16 cellular contexts compared by ENCODE assay signal in genomic region chr3:13119471-13120220, GRCh38. TPM values are rescaled to one million over a fixed set of nuclear protein-coding genes. Genes with fewer than 3 reads are reported as not detected.
A peak's percentile ranks its signal among the peaks of the same experiment; 100 is the strongest.
DNase-seq lines count a peak whose midpoint lies in the region; ATAC-seq, FAIRE-seq and TF ChIP-seq lines count a peak whose summit lies in the region.
"Had no signal": no experiment of that assay in that cellular context is flagged by ENCODE, and none has a peak within 500 bp of the region (broad histone marks: within the 10 kb centered on the region; RNA-seq: fewer than 3 reads in every experiment).

No MANE protein-coding gene starts in this region.

- no peaks in the 10 kb centered on the region for H3K79me2 ChIP-seq in K562 (ENCODE audit: control insufficient read depth, insufficient read depth, low read length)

- no peak for FAIRE-seq in K562 (lab: Jason Lieb, UNC)
- FAIRE-seq: GM12878 had no signal

- H3K27ac ChIP-seq in K562 (ENCODE audit: extremely low read depth, low read depth, low read length): no peak overlapping the region
- H3K27ac ChIP-seq in sigmoid colon: no peak overlapping the region
- H3K27ac ChIP-seq: SJSA1 had no signal

- H3K4me3 Mint-ChIP-seq in activated naive CD4-positive, alpha-beta T cell treated with anti-CD3 and anti-CD28 coated beads, Interleukin-2, amount 10 ng/mL, durations not matched to agents 7 days and 5 days: no peak overlapping the region
- H3K4me3 Mint-ChIP-seq: CD8-positive, alpha-beta memory T cell; H9 had no signal

- H3K9me1 ChIP-seq in K562 (ENCODE audit: control insufficient read depth, insufficient read depth, low read length): no peaks in the 10 kb centered on the region

- H3K36me3 Mint-ChIP-seq in activated naive CD4-positive, alpha-beta T cell treated with anti-CD3 and anti-CD28 coated beads, Interleukin-2, amount 10 ng/mL, durations not matched to agents 7 days and 5 days: no peaks in the 10 kb centered on the region
- H3K36me3 Mint-ChIP-seq: CD8-positive, alpha-beta memory T cell had no signal

- H3K27ac Mint-ChIP-seq in activated naive CD4-positive, alpha-beta T cell treated with anti-CD3 and anti-CD28 coated beads, Interleukin-2, amount 10 ng/mL, durations not matched to agents 7 days and 5 days: no peak overlapping the region
- H3K27ac Mint-ChIP-seq: H9 had no signal

- WGBS in K562 (ENCODE audit: insufficient coverage, low coverage, missing lambda C conversion rate): under 1% methylated on average over 17 of the region's 17 CpGs
- 52 to 69% methylated on average over 17 of the region's 17 CpGs for WGBS in sigmoid colon, 2 donors

- H3K27me3 Mint-ChIP-seq in activated naive CD4-positive, alpha-beta T cell treated with anti-CD3 and anti-CD28 coated beads, Interleukin-2, amount 10 ng/mL, durations not matched to agents 7 days and 5 days: peaks cover 21% of the 10 kb centered on the region

- H3K4me1 Mint-ChIP-seq in activated naive CD4-positive, alpha-beta T cell treated with anti-CD3 and anti-CD28 coated beads, Interleukin-2, amount 10 ng/mL, durations not matched to agents 7 days and 5 days: no peaks in the 10 kb centered on the region
- H3K4me1 Mint-ChIP-seq: CD8-positive, alpha-beta memory T cell had no signal

- BruUV-seq in K562 (replicated peaks; lab: Mats Ljungman, UMichigan): no TSS peak

- H3K4me1 ChIP-seq in K562 (replicated peaks in 1 of 2; ENCODE audit: control insufficient read depth in 2 of 2, insufficient read depth in 2 of 2, low read length in 2 of 2): no peaks in the 10 kb centered on the region
- no peaks in the 10 kb centered on the region for H3K4me1 ChIP-seq in sigmoid colon
- H3K4me1 ChIP-seq: BE2C, SJSA1 had no signal

- CTCF ChIA-PET in activated naive CD4-positive, alpha-beta T cell treated with anti-CD3 and anti-CD28 coated beads, Interleukin-2, amount 10 ng/mL, durations not matched to agents 7 days and 5 days (lab: Charles Lee): interaction anchor here (1.2 kb wide), 1 partner anchor 334 kb away, joined by 3 read pairs; no protein-coding TSS in a partner anchor
- CTCF ChIA-PET in K562 (lab: Yijun Ruan, JAX; ENCODE audit: low intra/inter-chr PET ratio): no interaction called here

- TF ChIP-seq EP300 in K562 (IDR thresholded peaks at IDR 0.05; ENCODE audit: low read length): no peak
- TF ChIP-seq EP300 in sigmoid colon (IDR thresholded peaks at IDR 0.05): no peak

- peak; percentile 8 for DNase-seq in activated naive CD4-positive, alpha-beta T cell treated with anti-CD3 and anti-CD28 coated beads, Interleukin-2, amount 10 ng/mL, durations not matched to agents 7 days and 5 days
- no peak for DNase-seq in activated naive CD4-positive, alpha-beta T cell (lab: John Stamatoyannopoulos, UW)
- DNase-seq in NCI-H146 treated with DMSO at 0.1 percent for 48 hours (lab: John Stamatoyannopoulos, UW; ENCODE audit: unreplicated experiment) (peak; percentile 30), K562 (ENCODE audit: extremely low read depth in 1 of 4, low spot score in 3 of 4) (no peak), sigmoid colon (peak; percentile 47)
- DNase-seq: BE2C, DMS 273 treated with DMSO at 0.1 percent for 48 hours, H9, Karpas-422, MM.1S, NCI-H82 had no signal

- TF ChIP-seq RAD21 in K562 (CRISPR knock-in tag; conservative IDR thresholded peaks at IDR 0.05 in 1 of 2, IDR thresholded peaks at IDR 0.05 in 1 of 2): no peak

- peaks cover 34% of the 10 kb centered on the region for H4K20me1 ChIP-seq in K562 (replicated peaks; ENCODE audit: control insufficient read depth, insufficient read depth, low read length)

- TF ChIP-seq CTCF in K562 (IDR thresholded peaks at IDR 0.05 in 2 of 3, conservative IDR thresholded peaks at IDR 0.05 in 1 of 3; ENCODE audit: insufficient read depth in 2 of 3, low read depth in 1 of 3, low read length in 3 of 3): no peak
- TF ChIP-seq CTCF in sigmoid colon (IDR thresholded peaks at IDR 0.05): no peak

- in situ Hi-C loops in K562 (cut with MboI): no loop called here

- intact Hi-C loops in K562 (cut with micrococcal nuclease) (no loop called here), sigmoid colon (cut with DNase I) (no loop called here)

- H3K27me3 ChIP-seq in K562 (ENCODE audit: control insufficient read depth in 2 of 2, insufficient read depth in 2 of 2, low read length in 2 of 2): peaks cover 68 to 79% of the 10 kb centered on the region in 2 experiments
- peaks cover 0 to 9% (median 0%) of the 10 kb centered on the region in 3 donors for H3K27me3 ChIP-seq in sigmoid colon
- H3K27me3 ChIP-seq: BE2C, SJSA1 had no signal

- H2AFZ ChIP-seq in K562 (ENCODE audit: low read depth, low read length): no peak overlapping the region

- H3K4me3 ChIP-seq in K562 (no peak overlapping the region), sigmoid colon (no peak overlapping the region)
- H3K4me3 ChIP-seq: GM12878, SJSA1 had no signal

- no peaks in the 10 kb centered on the region for H3K9me3 Mint-ChIP-seq in activated naive CD4-positive, alpha-beta T cell treated with anti-CD3 and anti-CD28 coated beads, Interleukin-2, amount 10 ng/mL, durations not matched to agents 7 days and 5 days
- H3K9me3 Mint-ChIP-seq: CD8-positive, alpha-beta memory T cell; H9 had no signal

- ATAC-seq in K562 (no peak), GM21528 (IDR thresholded peaks at IDR 0.05; ENCODE audit: low FRiP score, unreplicated experiment) (no peak), GM18517 (IDR thresholded peaks at IDR 0.05; ENCODE audit: unreplicated experiment) (no peak)
- ATAC-seq: GM12878 had no signal

- no peak overlapping the region for H3K4me2 ChIP-seq in K562 (ENCODE audit: insufficient read depth, low read length)

- H3K9me3 ChIP-seq in K562 (replicated peaks; ENCODE audit: control insufficient read depth, insufficient read depth, low read depth, low read length) (no peaks in the 10 kb centered on the region), sigmoid colon (no peaks in the 10 kb centered on the region)
- H3K9me3 ChIP-seq: BE2C, SJSA1 had no signal

- H3K36me3 ChIP-seq in K562 (ENCODE audit: control insufficient read depth, insufficient read depth, low read length): no peaks in the 10 kb centered on the region
- H3K36me3 ChIP-seq in sigmoid colon: no peaks in the 10 kb centered on the region
- H3K36me3 ChIP-seq: BE2C, SJSA1 had no signal

- no peak for TF ChIP-seq POLR2A in K562 (conservative IDR thresholded peaks at IDR 0.05)
- TF ChIP-seq POLR2A in sigmoid colon (IDR thresholded peaks at IDR 0.05): no peak

- POLR2A ChIA-PET in K562 (lab: Yijun Ruan, JAX): interaction anchor here (0.6 to 2.2 kb wide), 4 partner anchors 15 to 1312 kb away, joined by 3 to 8 read pairs (median 3); no protein-coding TSS in a partner anchor

- H3K9ac ChIP-seq in K562 (ENCODE audit: insufficient read depth in 1 of 2, low read depth in 2 of 2, low read length in 2 of 2): no peak overlapping the region

TF ChIP-seq in K562, 482 proteins besides CTCF, POLR2A, EP300 and RAD21:
- no peak for TF ChIP-seq MXI1 (IDR thresholded peaks at IDR 0.05; ENCODE audit: low read depth, low read length)
- peak; percentile 47; the same call in 1 of the 2 replicates for TF ChIP-seq NFIC (IDR thresholded peaks at IDR 0.05)
- TF ChIP-seq ZC3H4 (CRISPR knock-in tag; IDR thresholded peaks at IDR 0.05; ENCODE audit: borderline replicate concordance): no peak
- no peak for TF ChIP-seq HINFP (tag; conservative IDR thresholded peaks at IDR 0.05; ENCODE audit: low read depth)

RNA-seq across cellular contexts. Expression of gene IQSEC1, which starts 46.4 kb away (rescaled TPM):
- 36.0 and 90.4 TPM in 2 replicates for total RNA-seq in K562 (2011; cell fraction: chromatin; rRNA removed; ENCODE audit: low replicate concordance)
- total RNA-seq in K562 (2011; cell fraction: nucleolus; rRNA removed): 51.7 and 55.4 TPM in 2 replicates
- total RNA-seq in K562 (2011; cell fraction: nucleoplasm; rRNA removed): 35.6 and 39.8 TPM in 2 replicates
- 13.3 and 18.0 TPM in 2 replicates for total RNA-seq in K562 (2014; rRNA removed)
- 3.8 and 4.8 TPM in 2 replicates for total RNA-seq in K562 (2014; rRNA removed; fragmentation: Illumina TruSeq; extraction: Trizol)
- 5.2 and 6.4 TPM in 2 replicates for total RNA-seq in K562 (2015; rRNA removed; fragmentation: Illumina TruSeq; extraction: Trizol)
- 37.1 and 39.0 TPM in 2 replicates for total RNA-seq in K562 (2021)
- 6.8 and 8.4 TPM in 2 replicates for polyA plus RNA-seq in K562 (2011; rRNA removed)
- 5.8 and 6.7 TPM in 2 replicates for polyA plus RNA-seq in K562 (2011; cell fraction: cytosol; rRNA removed)
- 29.7 and 45.3 TPM in 2 replicates for polyA plus RNA-seq in K562 (2011; cell fraction: nucleus; rRNA removed)
- polyA plus RNA-seq in K562 (2012): 15.4 and 16.4 TPM in 2 replicates
- polyA plus RNA-seq in K562 (2014; fragmentation: Illumina TruSeq; extraction: Trizol): 16.9 and 19.0 TPM in 2 replicates
- under 1 TPM; 0.56 to 0.79 TPM for polyA plus RNA-seq in K562 (2014; fragmentation: Nextera tagmentation; extraction: Ambion mirVana)
- polyA plus RNA-seq in K562 (2014; rRNA removed): 14.2 and 15.1 TPM in 2 replicates
- 8.4 and 9.3 TPM in 2 replicates for polyA minus RNA-seq in K562 (2011; rRNA and poly(A)+ RNA removed)
- polyA minus RNA-seq in K562 (2011; cell fraction: cytosol; rRNA and poly(A)+ RNA removed): 17.1 and 22.1 TPM in 2 replicates
- polyA minus RNA-seq in K562 (2011; cell fraction: nucleus; rRNA and poly(A)+ RNA removed): 46.3 and 58.3 TPM in 2 replicates
- total RNA-seq in sigmoid colon: 10 to 100 TPM; 23.9 to 39.1 (median 26.2) TPM
- polyA plus RNA-seq in sigmoid colon: 10 to 100 TPM in 1 of 3 donors, 1 to 10 TPM in 2; 2.5 to 20.7 (median 4.2) TPM

Comparison
In these comparisons a context has a peak if more than half of its experiments do, and no peak if none do; other contexts are left out.
1. DNase-seq: peak in activated naive CD4-positive, alpha-beta T cell treated with anti-CD3 and anti-CD28 coated beads, Interleukin-2, amount 10 ng/mL, durations not matched to agents 7 days and 5 days (single experiment), NCI-H146 treated with DMSO at 0.1 percent for 48 hours (single experiment) and sigmoid colon (single experiment); none in activated naive CD4-positive, alpha-beta T cell (0 of 4) and K562 (0 of 4).